Comparison of ENCODE assay signal across 8 cellular contexts in the genomic region with DNA sequence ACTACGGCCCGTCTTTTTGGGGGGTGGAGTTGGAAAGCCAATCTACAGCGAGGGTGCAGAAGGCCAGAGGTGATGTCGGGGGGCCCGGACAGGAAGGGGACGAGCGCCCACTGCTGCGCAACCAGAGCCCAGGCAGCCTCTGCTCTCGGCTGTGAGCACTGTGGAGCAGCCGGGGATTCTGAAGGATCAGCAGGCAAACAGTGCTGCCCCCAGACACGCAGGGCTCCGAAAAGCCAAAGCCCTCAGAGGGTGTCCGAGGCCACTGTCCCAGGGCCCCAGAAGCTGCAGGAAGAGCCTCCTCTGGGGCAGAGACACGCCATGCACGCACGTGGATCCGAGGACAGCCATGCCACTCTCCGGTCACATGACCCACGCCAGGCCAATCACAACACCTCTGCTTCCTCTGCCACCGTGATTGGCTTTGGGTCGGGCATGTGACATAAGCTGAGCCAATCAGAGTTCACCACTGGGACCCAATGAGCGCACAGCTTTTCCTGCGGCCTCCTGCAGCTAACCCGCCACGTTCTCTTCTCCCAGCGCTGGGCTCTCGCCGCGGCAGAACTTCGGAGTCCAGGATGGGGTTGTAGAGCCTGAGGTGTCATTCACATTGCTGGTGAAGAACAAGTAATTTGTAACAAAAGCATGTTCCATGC. TPM values are rescaled to one million over a fixed set of nuclear protein-coding genes. Genes with fewer than 3 reads are reported as not detected.
DNase-seq lines count a peak whose midpoint lies in the region; ATAC-seq, FAIRE-seq and TF ChIP-seq lines count a peak whose summit lies in the region.

No MANE protein-coding gene starts in this region.

- H3K4me1 ChIP-seq in spleen, result peaks cover 0 to 20% (median 7%) of the 10 kb centered on the region in 6 donors

- H3K27ac ChIP-seq in 22Rv1 (peak overlapping the region; percentile 73), spleen (peak overlapping the region in 7 of 8 donors; percentile 0 to 55 (median 36))

- DNase-seq in H54 (ENCODE audit: insufficient read length, low spot score) (peak; percentile 65), WTC11 (ENCODE audit: low spot score) (peak; percentile 55), hepatic stellate cell (ENCODE audit: low spot score) (peak; percentile 100), spleen (no peak), RKO (ENCODE audit: low spot score) (no peak), SKM-1 treated with dmso at 0.1 percent for 144 hours (lab: John Stamatoyannopoulos, UW; ENCODE audit: unreplicated experiment) (no peak)

- H3K9me3 ChIP-seq in spleen, result peaks cover 0 to 3% (median 0%) of the 10 kb centered on the region in 8 donors

- H3K27ac Mint-ChIP-seq in WTC11, result no peak overlapping the region

- no peaks in the 10 kb centered on the region for H3K36me3 Mint-ChIP-seq in WTC11

- no peaks in the 10 kb centered on the region for H3K27me3 ChIP-seq in spleen (replicated peaks in 1 of 7)

- CTCF ChIA-PET in WTC11 (lab: Charles Lee), result interaction anchor here (0.6 to 2.9 kb wide), 4 partner anchors 10 to 51 kb away, joined by 3 to 11 read pairs (median 6); no protein-coding TSS in a partner anchor

- 77 to 91% (median 82%) methylated on average over 26 to 30 of the region's 30 CpGs for WGBS in spleen, 5 donors

- TF ChIP-seq POLR2A in H54 (IDR thresholded peaks at IDR 0.05; ENCODE audit: low read depth, low read length) (0 out of 2 replicates have a peak, but pooled peaks have one; percentile 24), spleen (IDR thresholded peaks at IDR 0.05) (no peak)

- peaks cover 3% of the 10 kb centered on the region; the same call in 1 of the 2 replicates for H3K9me3 Mint-ChIP-seq in WTC11

- ATAC-seq in WTC11 (peak; percentile 69), HG03442 (IDR thresholded peaks at IDR 0.05; ENCODE audit: unreplicated experiment) (no peak)

- peaks cover 0 to 5% (median 0%) of the 10 kb centered on the region in 6 donors for H3K36me3 ChIP-seq in spleen

- POLR2A ChIA-PET in WTC11 (lab: Charles Lee), result no interaction called here

- peak overlapping the region in 3 of 8 donors; percentile 16 to 46 (median 25) for H3K4me3 ChIP-seq in spleen

- no peak for FAIRE-seq in H54 (lab: Jason Lieb, UNC)

- no peaks in the 10 kb centered on the region; the same call in none of the 2 replicates for H3K27me3 Mint-ChIP-seq in WTC11 (ENCODE audit: low read depth)

- no peaks in the 10 kb centered on the region for H3K4me1 Mint-ChIP-seq in WTC11

- H3K4me3 Mint-ChIP-seq in WTC11, result no peak overlapping the region

- TF ChIP-seq CTCF in 22Rv1 (IDR thresholded peaks at IDR 0.05), result peak; percentile 62
- TF ChIP-seq CTCF in WTC11 (IDR thresholded peaks at IDR 0.05), result no peak
- peak in 7 of 11 experiments; percentile 3 to 46 (median 35) for TF ChIP-seq CTCF in spleen (IDR thresholded peaks at IDR 0.05 in 8 of 11, conservative IDR thresholded peaks at IDR 0.05 in 3 of 11)

- intact Hi-C loops in spleen (cut with DNase I; ENCODE audit: low total_unique reads), result no loop called here

TF ChIP-seq in WTC11, 78 proteins besides CTCF, POLR2A, EP300 and RAD21:
- TF ChIP-seq, protein P1, sequence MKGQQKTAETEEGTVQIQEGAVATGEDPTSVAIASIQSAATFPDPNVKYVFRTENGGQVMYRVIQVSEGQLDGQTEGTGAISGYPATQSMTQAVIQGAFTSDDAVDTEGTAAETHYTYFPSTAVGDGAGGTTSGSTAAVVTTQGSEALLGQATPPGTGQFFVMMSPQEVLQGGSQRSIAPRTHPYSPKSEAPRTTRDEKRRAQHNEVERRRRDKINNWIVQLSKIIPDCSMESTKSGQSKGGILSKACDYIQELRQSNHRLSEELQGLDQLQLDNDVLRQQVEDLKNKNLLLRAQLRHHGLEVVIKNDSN (CRISPR knock-in tag; IDR thresholded peaks at IDR 0.05), result peak; percentile 98
- TF ChIP-seq FOXK1 (CRISPR knock-in tag; IDR thresholded peaks at IDR 0.05), result 0 out of 2 replicates have a peak, but pooled peaks have one; percentile 24
- TF ChIP-seq, protein P2, sequence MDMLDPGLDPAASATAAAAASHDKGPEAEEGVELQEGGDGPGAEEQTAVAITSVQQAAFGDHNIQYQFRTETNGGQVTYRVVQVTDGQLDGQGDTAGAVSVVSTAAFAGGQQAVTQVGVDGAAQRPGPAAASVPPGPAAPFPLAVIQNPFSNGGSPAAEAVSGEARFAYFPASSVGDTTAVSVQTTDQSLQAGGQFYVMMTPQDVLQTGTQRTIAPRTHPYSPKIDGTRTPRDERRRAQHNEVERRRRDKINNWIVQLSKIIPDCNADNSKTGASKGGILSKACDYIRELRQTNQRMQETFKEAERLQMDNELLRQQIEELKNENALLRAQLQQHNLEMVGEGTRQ (CRISPR knock-in tag; IDR thresholded peaks at IDR 0.05), result peak; percentile 98
- TF ChIP-seq ETV6 (CRISPR knock-in tag; IDR thresholded peaks at IDR 0.05), result 0 out of 2 replicates have a peak, but pooled peaks have one; percentile 16
- TF ChIP-seq ZNF423 (CRISPR knock-in tag; IDR thresholded peaks at IDR 0.05), result no peak
- TF ChIP-seq, protein P3, sequence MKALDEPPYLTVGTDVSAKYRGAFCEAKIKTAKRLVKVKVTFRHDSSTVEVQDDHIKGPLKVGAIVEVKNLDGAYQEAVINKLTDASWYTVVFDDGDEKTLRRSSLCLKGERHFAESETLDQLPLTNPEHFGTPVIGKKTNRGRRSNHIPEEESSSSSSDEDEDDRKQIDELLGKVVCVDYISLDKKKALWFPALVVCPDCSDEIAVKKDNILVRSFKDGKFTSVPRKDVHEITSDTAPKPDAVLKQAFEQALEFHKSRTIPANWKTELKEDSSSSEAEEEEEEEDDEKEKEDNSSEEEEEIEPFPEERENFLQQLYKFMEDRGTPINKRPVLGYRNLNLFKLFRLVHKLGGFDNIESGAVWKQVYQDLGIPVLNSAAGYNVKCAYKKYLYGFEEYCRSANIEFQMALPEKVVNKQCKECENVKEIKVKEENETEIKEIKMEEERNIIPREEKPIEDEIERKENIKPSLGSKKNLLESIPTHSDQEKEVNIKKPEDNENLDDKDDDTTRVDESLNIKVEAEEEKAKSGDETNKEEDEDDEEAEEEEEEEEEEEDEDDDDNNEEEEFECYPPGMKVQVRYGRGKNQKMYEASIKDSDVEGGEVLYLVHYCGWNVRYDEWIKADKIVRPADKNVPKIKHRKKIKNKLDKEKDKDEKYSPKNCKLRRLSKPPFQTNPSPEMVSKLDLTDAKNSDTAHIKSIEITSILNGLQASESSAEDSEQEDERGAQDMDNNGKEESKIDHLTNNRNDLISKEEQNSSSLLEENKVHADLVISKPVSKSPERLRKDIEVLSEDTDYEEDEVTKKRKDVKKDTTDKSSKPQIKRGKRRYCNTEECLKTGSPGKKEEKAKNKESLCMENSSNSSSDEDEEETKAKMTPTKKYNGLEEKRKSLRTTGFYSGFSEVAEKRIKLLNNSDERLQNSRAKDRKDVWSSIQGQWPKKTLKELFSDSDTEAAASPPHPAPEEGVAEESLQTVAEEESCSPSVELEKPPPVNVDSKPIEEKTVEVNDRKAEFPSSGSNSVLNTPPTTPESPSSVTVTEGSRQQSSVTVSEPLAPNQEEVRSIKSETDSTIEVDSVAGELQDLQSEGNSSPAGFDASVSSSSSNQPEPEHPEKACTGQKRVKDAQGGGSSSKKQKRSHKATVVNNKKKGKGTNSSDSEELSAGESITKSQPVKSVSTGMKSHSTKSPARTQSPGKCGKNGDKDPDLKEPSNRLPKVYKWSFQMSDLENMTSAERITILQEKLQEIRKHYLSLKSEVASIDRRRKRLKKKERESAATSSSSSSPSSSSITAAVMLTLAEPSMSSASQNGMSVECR (CRISPR knock-in tag; IDR thresholded peaks at IDR 0.05; ENCODE audit: borderline replicate concordance), result no peak
- TF ChIP-seq, protein P4, sequence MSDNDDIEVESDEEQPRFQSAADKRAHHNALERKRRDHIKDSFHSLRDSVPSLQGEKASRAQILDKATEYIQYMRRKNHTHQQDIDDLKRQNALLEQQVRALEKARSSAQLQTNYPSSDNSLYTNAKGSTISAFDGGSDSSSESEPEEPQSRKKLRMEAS (CRISPR knock-in tag; IDR thresholded peaks at IDR 0.05), result peak; percentile 70
- no peak for TF ChIP-seq ZNF671 (CRISPR knock-in tag; IDR thresholded peaks at IDR 0.05)
- TF ChIP-seq NFE2L1 (CRISPR knock-in tag; IDR thresholded peaks at IDR 0.05), result no peak
- peak; percentile 86 for TF ChIP-seq NFYB (CRISPR knock-in tag; conservative IDR thresholded peaks at IDR 0.05; ENCODE audit: low read depth)

RNA-seq across cellular contexts. Expression of a gene that starts 40.7 kb away (rescaled TPM):
- 3,338 to 3,455 TPM (median 3,348 TPM) in 3 replicates for total RNA-seq in WTC11 (2021)
- 1,000 to 10,000 TPM; 1,726 to 6,270 (median 2,803) TPM for total RNA-seq in spleen
- polyA plus RNA-seq in spleen, result 1,000 to 10,000 TPM; 1,119 to 1,902 (median 1,793) TPM

RNA-seq across cellular contexts. Expression of a gene that starts 56.2 kb away (rescaled TPM):
- total RNA-seq in WTC11 (2021), result 0.31 to 0.89 TPM (median 0.46 TPM) in 3 replicates
- total RNA-seq in spleen, result 1 to 10 TPM; 1.2 to 4.0 (median 2.8) TPM
- polyA plus RNA-seq in spleen, result 1 to 10 TPM in 1 of 3 donors, under 1 TPM in 2; 0.41 to 2.6 (median 0.76) TPM

Comparison
In these comparisons a context has a peak if more than half of its experiments do, and no peak if none do; other contexts are left out.
1. DNase-seq: peak in H54 (single experiment), WTC11 (single experiment) and hepatic stellate cell (single experiment); none in spleen (single experiment), RKO (single experiment) and SKM-1 treated with dmso at 0.1 percent for 144 hours (single experiment).